23 cellular contexts compared by ENCODE assay signal in the genomic region with DNA sequence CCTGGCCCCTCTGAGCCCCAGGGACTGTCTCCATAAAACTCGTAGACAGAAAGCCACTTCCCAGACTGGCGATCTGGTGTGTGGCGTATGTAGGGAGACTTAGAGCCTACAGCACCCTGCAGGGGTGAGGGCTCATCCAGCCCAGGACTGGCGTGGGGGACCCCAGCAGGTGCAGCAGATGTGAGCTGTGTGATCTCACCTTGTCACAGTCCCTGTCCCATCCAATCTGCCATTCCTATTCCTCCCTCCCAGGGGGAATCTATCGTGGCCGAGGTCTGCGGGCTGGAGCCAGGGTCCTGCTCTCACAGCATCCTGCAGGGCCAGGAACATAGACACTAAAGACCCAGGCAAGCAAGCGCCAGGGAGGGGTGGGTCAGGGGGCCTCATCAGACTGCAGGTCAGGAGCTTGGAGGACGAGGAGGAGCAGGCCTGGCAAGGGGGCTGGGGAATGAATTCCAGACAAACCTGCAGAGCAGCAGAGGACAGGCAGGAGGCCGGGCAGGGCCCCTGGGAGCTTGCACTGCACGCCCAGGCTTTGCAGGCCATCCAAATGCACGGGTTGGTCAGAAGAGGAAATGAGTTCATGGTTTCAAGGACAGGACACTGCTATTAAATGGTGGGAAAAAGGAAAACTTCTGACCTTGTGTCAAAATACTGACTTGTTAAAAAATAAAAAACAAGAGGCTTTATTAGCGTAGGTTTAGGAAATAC. TPM values are rescaled to one million over a fixed set of nuclear protein-coding genes. Genes with fewer than 3 reads are reported as not detected.
DNase-seq lines count a peak whose midpoint lies in the region; ATAC-seq and TF ChIP-seq lines count a peak whose summit lies in the region.
"Had no signal": no experiment of that assay in that cellular context is flagged by ENCODE, and none has a peak within 500 bp of the region (broad histone marks: within the 10 kb centered on the region; RNA-seq: fewer than 3 reads in every experiment).

No MANE protein-coding gene starts in this region.

- no peak overlapping the region for H3K4me2 ChIP-seq in H9 (ENCODE audit: insufficient read depth, insufficient read length, low read length)
- H3K4me2 ChIP-seq in osteoblast (ENCODE audit: insufficient read depth, low read length) = no peak overlapping the region

- H3K9me3 ChIP-seq in H9 (ENCODE audit: control insufficient read depth, low read depth, low read length) (no peaks in the 10 kb centered on the region), osteoblast (ENCODE audit: low read depth, low read length) (no peaks in the 10 kb centered on the region), thyroid gland (no peaks in the 10 kb centered on the region)
- H3K9me3 ChIP-seq: BLaER1 treated with 17β-estradiol and CSF1 and Interleukin-3, amounts not matched to agents 10 nM and 100 nM; Caco-2; neutrophil had no signal

- H3K27ac ChIP-seq in H9 (ENCODE audit: insufficient read length, low read depth, low read length) (no peak overlapping the region), osteoblast (ENCODE audit: low read depth, low read length) (no peak overlapping the region), thyroid gland (no peak overlapping the region)
- H3K27ac ChIP-seq: HL-60, neutrophil, SK-N-MC had no signal

- no peak overlapping the region for H2BK5ac ChIP-seq in H9 (ENCODE audit: insufficient read length, low read length)

- H3K23ac ChIP-seq in H9 (ENCODE audit: insufficient read length, low read depth, low read length) = no peak overlapping the region

- no peak overlapping the region for H2AFZ ChIP-seq in H9 (ENCODE audit: low read length)
- no peak overlapping the region for H2AFZ ChIP-seq in osteoblast (ENCODE audit: low read length)

- WGBS in H9 (ENCODE audit: extremely low coverage, insufficient read length, low lambda C conversion rate) = no CpG with 5 or more reads among the region's 13 CpGs
- WGBS in thyroid gland, 2 donors = 63 to 79% methylated on average over 8 to 13 of the region's 13 CpGs

- DNase-seq in H9 = no peak
- DNase-seq in choroid plexus epithelial cell (ENCODE audit: low read depth) = peak; percentile 33
- DNase-seq in iris pigment epithelial cell (ENCODE audit: low read depth) = peak; percentile 29
- peak; percentile 68 for DNase-seq in osteoblast (ENCODE audit: insufficient read length, low spot score, missing footprints)
- DNase-seq in thyroid gland = no peak
- DNase-seq: activated naive CD4-positive, alpha-beta T cell treated with anti-CD3 and anti-CD28 coated beads, Interleukin-2, amount 10 ng/mL, durations not matched to agents 7 days and 5 days; Caco-2; H7; immature natural killer cell; mammary epithelial cell; NCI-H1694; NCI-H2171 treated with DMSO at 0.1 percent for 48 hours; NCI-H526; small intestine; stimulated activated CD4-positive, alpha-beta T cell treated with anti-CD3 and anti-CD28 coated beads, Interleukin-2, amount 100 ng/mL, for 24 hours had no signal

- H3K4me3 Mint-ChIP-seq in H9 = no peak overlapping the region
- H3K4me3 Mint-ChIP-seq: activated naive CD4-positive, alpha-beta T cell treated with anti-CD3 and anti-CD28 coated beads, Interleukin-2, amount 10 ng/mL, durations not matched to agents 7 days and 5 days; dendritic cell treated with granulocyte-macrophage colony-stimulating factor and Interleukin-4, amounts not matched to agents 40 ng/mL and 50 ng/mL, for 4 days; immature natural killer cell had no signal

- H3K23me2 ChIP-seq in H9 (ENCODE audit: insufficient read length, low read depth, low read length, poor library complexity, severe bottlenecking) = no peaks in the 10 kb centered on the region

- no peaks in the 10 kb centered on the region for H4K20me1 ChIP-seq in H9 (ENCODE audit: control insufficient read depth, insufficient read depth, insufficient read length)
- peaks cover 14% of the 10 kb centered on the region for H4K20me1 ChIP-seq in osteoblast (ENCODE audit: insufficient read depth, low read length)

- H3K14ac ChIP-seq in H9 (ENCODE audit: insufficient read depth, low read length) = no peak overlapping the region; the same call in 1 of the 2 replicates

- no peak overlapping the region for H2BK15ac ChIP-seq in H9 (ENCODE audit: low read depth, low read length)

- no peak overlapping the region for H3K9ac ChIP-seq in H9 (ENCODE audit: extremely low read depth, insufficient read length, low read length)

- no peak overlapping the region for H3T11ph ChIP-seq in H9 (ENCODE audit: low read length)

- H3K4ac ChIP-seq in H9 (ENCODE audit: low read depth, low read length) = no peak overlapping the region

- H3K4me3 ChIP-seq in choroid plexus epithelial cell (ENCODE audit: low read depth, low read length) (no peak overlapping the region), osteoblast (ENCODE audit: insufficient read depth, low read length) (no peak overlapping the region), thyroid gland (replicated peaks in 1 of 3) (no peak overlapping the region)
- H3K4me3 ChIP-seq: BLaER1 treated with 17β-estradiol and CSF1 and Interleukin-3, amounts not matched to agents 10 nM and 100 nM; GM12878; SK-N-MC had no signal

- peaks cover 31 to 39% of the 10 kb centered on the region in 2 experiments for H3K4me1 Mint-ChIP-seq in H9

- no peak overlapping the region for H2BK20ac ChIP-seq in H9 (ENCODE audit: low read depth, low read length, poor library complexity, severe bottlenecking)

- no peaks in the 10 kb centered on the region for H3K9me3 Mint-ChIP-seq in H9
- H3K9me3 Mint-ChIP-seq: activated naive CD4-positive, alpha-beta T cell treated with anti-CD3 and anti-CD28 coated beads, Interleukin-2, amount 10 ng/mL, durations not matched to agents 7 days and 5 days; dendritic cell treated with granulocyte-macrophage colony-stimulating factor and Interleukin-4, amounts not matched to agents 40 ng/mL and 50 ng/mL, for 4 days; immature natural killer cell had no signal

- H3K36me3 ChIP-seq in osteoblast (ENCODE audit: insufficient read depth, low read length) = no peaks in the 10 kb centered on the region
- no peaks in the 10 kb centered on the region for H3K36me3 ChIP-seq in thyroid gland
- H3K36me3 ChIP-seq: neutrophil had no signal

- peaks cover 7 to 18% (median 11%) of the 10 kb centered on the region in 3 experiments; a peak in 6 of 7 replicates for H3K36me3 Mint-ChIP-seq in H9 (ENCODE audit: insufficient read depth in 1 of 3, low read depth in 3 of 3)
- H3K36me3 Mint-ChIP-seq: activated naive CD4-positive, alpha-beta T cell treated with anti-CD3 and anti-CD28 coated beads, Interleukin-2, amount 10 ng/mL, durations not matched to agents 7 days and 5 days; immature natural killer cell had no signal

- intact Hi-C loops in thyroid gland (cut with DNase I) = no loop called here

- H3K27me3 Mint-ChIP-seq in H9 (ENCODE audit: low read depth) = no peaks in the 10 kb centered on the region
- H3K27me3 Mint-ChIP-seq: activated naive CD4-positive, alpha-beta T cell treated with anti-CD3 and anti-CD28 coated beads, Interleukin-2, amount 10 ng/mL, durations not matched to agents 7 days and 5 days; dendritic cell treated with granulocyte-macrophage colony-stimulating factor and Interleukin-4, amounts not matched to agents 40 ng/mL and 50 ng/mL, for 4 days had no signal

- no peak overlapping the region for H2BK120ac ChIP-seq in H9 (ENCODE audit: low read depth, low read length, poor library complexity, severe bottlenecking)

- no peak overlapping the region for H4K8ac ChIP-seq in H9 (replicated peaks; ENCODE audit: insufficient read length, low read depth, low read length)

- TF ChIP-seq CTCF in H9 (conservative IDR thresholded peaks at IDR 0.05) (no peak), choroid plexus epithelial cell (conservative IDR thresholded peaks at IDR 0.05; ENCODE audit: low read depth, low read length) (no peak), osteoblast (IDR thresholded peaks at IDR 0.05; ENCODE audit: extremely low read depth, low read depth, low read length) (no peak), thyroid gland (IDR thresholded peaks at IDR 0.05) (no peak)

- H3K79me2 ChIP-seq in H9 (ENCODE audit: insufficient read depth, low read length) = peaks cover 10% of the 10 kb centered on the region; the same call in 1 of the 2 replicates
- H3K79me2 ChIP-seq in osteoblast (ENCODE audit: insufficient read depth, low read length) = no peaks in the 10 kb centered on the region

- no peak overlapping the region for H4K5ac ChIP-seq in H9 (ENCODE audit: insufficient read length, low read depth, low read length)

- no peaks in the 10 kb centered on the region for H3K27me3 ChIP-seq in H9 (ENCODE audit: insufficient read depth, low read length)
- H3K27me3 ChIP-seq in osteoblast (ENCODE audit: insufficient read depth, low read length) = no peaks in the 10 kb centered on the region
- no peaks in the 10 kb centered on the region for H3K27me3 ChIP-seq in thyroid gland
- H3K27me3 ChIP-seq: BLaER1 treated with 17β-estradiol and CSF1 and Interleukin-3, amounts not matched to agents 10 nM and 100 nM; neutrophil had no signal

- H3K4me1 ChIP-seq in H9 (ENCODE audit: insufficient read depth, low read length) (peaks cover 12% of the 10 kb centered on the region; the same call in 1 of the 2 replicates), osteoblast (ENCODE audit: insufficient read depth, low read length) (no peaks in the 10 kb centered on the region), thyroid gland (peaks cover 5 to 33% of the 10 kb centered on the region in 2 donors)
- H3K4me1 ChIP-seq: Caco-2 had no signal

- H3K27ac Mint-ChIP-seq in H9 = peak overlapping the region in 2 of 3 experiments; percentile 73 to 84; a peak in 3 of 7 replicates
- H3K27ac Mint-ChIP-seq: activated naive CD4-positive, alpha-beta T cell treated with anti-CD3 and anti-CD28 coated beads, Interleukin-2, amount 10 ng/mL, durations not matched to agents 7 days and 5 days; dendritic cell treated with granulocyte-macrophage colony-stimulating factor and Interleukin-4, amounts not matched to agents 40 ng/mL and 50 ng/mL, for 4 days had no signal

- H3K79me1 ChIP-seq in H9 (ENCODE audit: insufficient read depth, low read depth, low read length, poor library complexity, severe bottlenecking) = peaks cover 12% of the 10 kb centered on the region

- H2AK5ac ChIP-seq in H9 (ENCODE audit: insufficient read length, low read length) = no peak overlapping the region

- no peak overlapping the region for H3K18ac ChIP-seq in H9 (ENCODE audit: insufficient read length, low read depth, low read length)

- H2BK12ac ChIP-seq in H9 (ENCODE audit: insufficient read length, low read depth, low read length) = no peak overlapping the region

- TF ChIP-seq POLR2A in thyroid gland (IDR thresholded peaks at IDR 0.05) = no peak

- no peak overlapping the region for H4K91ac ChIP-seq in H9 (ENCODE audit: insufficient read length, low read depth, low read length)

- no peak overlapping the region for H3K56ac ChIP-seq in H9 (ENCODE audit: insufficient read length, low read depth, low read length)

- ATAC-seq in GM18909 (IDR thresholded peaks at IDR 0.05; ENCODE audit: poor library complexity, unreplicated experiment) (no peak), HG03095 (IDR thresholded peaks at IDR 0.05; ENCODE audit: unreplicated experiment) (no peak)
- ATAC-seq: GM12878 had no signal

RNA-seq across cellular contexts. Expression of a gene that starts 32.5 kb away (rescaled TPM):
- 58.9 and 60.2 TPM in 2 replicates for total RNA-seq in H9 (2021)
- 16.5 and 18.8 TPM in 2 replicates for total RNA-seq in osteoblast
- 10 to 100 TPM; 27.1 to 35.6 (median 32.5) TPM for total RNA-seq in thyroid gland

Comparison
In these comparisons a context has a peak if more than half of its experiments do, and no peak if none do; other contexts are left out.
1. DNase-seq: peak in choroid plexus epithelial cell (single experiment), iris pigment epithelial cell (single experiment) and osteoblast (single experiment); none in H9 (single experiment) and thyroid gland (0 of 2).